Comparison of ENCODE assay signal across 17 cellular contexts in the genomic region with DNA sequence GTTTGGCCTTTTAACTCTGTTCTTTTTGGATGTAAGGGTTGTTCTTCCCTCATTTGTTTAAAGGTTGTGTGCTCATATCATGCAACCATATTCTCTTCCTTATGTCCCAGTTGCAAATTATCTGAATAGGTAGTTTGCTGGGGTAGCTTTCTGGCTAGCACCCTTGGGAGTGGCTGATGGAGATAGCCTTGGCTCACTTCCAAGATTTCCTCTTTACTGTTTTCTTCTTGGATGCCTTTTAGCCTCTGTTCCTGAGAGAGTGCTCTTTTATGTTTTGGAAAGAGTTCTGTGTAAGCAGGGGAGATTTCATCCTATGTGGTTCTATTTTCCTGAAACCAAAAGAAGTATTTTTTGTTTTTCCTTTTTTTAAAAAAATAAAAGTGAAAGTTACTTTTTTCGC. TPM values are rescaled to one million over a fixed set of nuclear protein-coding genes. Genes with fewer than 3 reads are reported as not detected.
A peak's percentile ranks its signal among the peaks of the same experiment; 100 is the strongest.
DNase-seq lines count a peak whose midpoint lies in the region; ATAC-seq, FAIRE-seq and TF ChIP-seq lines count a peak whose summit lies in the region.
"Had no signal": no experiment of that assay in that cellular context is flagged by ENCODE, and none has a peak within 500 bp of the region (broad histone marks: within the 10 kb centered on the region; RNA-seq: fewer than 3 reads in every experiment).

No MANE protein-coding gene starts in this region.

- TF ChIP-seq RAD21 in Ishikawa (IDR thresholded peaks at IDR 0.05; ENCODE audit: low read depth): no peak

- intact Hi-C loops in aorta (cut with DNase I): no loop called here

- no peak for TF ChIP-seq CTCF in VCaP (conservative IDR thresholded peaks at IDR 0.05)

- DNase-seq in D341Med (ENCODE audit: low spot score) (peak; percentile 65), glomerular visceral epithelial cell (ENCODE audit: extremely low spot score) (peak; percentile 4), aorta (no peak), hippocampal formation (lab: John Stamatoyannopoulos, UW) (no peak), GM19239 (ENCODE audit: insufficient read length, low spot score) (no peak)
- DNase-seq: activated CD8-positive, alpha-beta T cell treated with anti-CD3 and anti-CD28 coated beads for 36 hours; activated naive CD4-positive, alpha-beta T cell; left lung; NCI-H146; T1000; upper lobe of left lung had no signal

- FAIRE-seq in GM19239 (lab: Jason Lieb, UNC): no peak
- FAIRE-seq: H1, HTR-8/SVneo had no signal

- H3K27me3 ChIP-seq in aorta (ENCODE audit: control insufficient read depth in 1 of 2, insufficient read depth in 2 of 2, low read length in 1 of 2): no peaks in the 10 kb centered on the region
- H3K27me3 ChIP-seq: left lung, upper lobe of left lung had no signal

- ATAC-seq in GM21526 (IDR thresholded peaks at IDR 0.05; ENCODE audit: low FRiP score, unreplicated experiment) (no peak), aorta (ENCODE audit: low FRiP score) (no peak)
- ATAC-seq: activated CD8-positive, alpha-beta T cell treated with anti-CD3 and anti-CD28 coated beads for 36 hours; left lung; Panc1 had no signal

- H3K9me3 ChIP-seq in aorta (ENCODE audit: control insufficient read depth, low read length): no peaks in the 10 kb centered on the region
- H3K9me3 ChIP-seq: left lung, upper lobe of left lung had no signal

- WGBS in aorta, 2 donors: 6 to 8% methylated on average over 1 of the region's 1 CpG

- peak overlapping the region; percentile 54 for H3K27ac ChIP-seq in VCaP
- H3K27ac ChIP-seq in aorta (ENCODE audit: low read depth in 1 of 2, low read length in 2 of 2): no peak overlapping the region
- H3K27ac ChIP-seq: left lung, upper lobe of left lung had no signal

- TF ChIP-seq EP300 in Ishikawa (IDR thresholded peaks at IDR 0.05; ENCODE audit: borderline replicate concordance): no peak

- peaks cover 0 to 2% of the 10 kb centered on the region in 2 donors for H3K4me1 ChIP-seq in aorta (ENCODE audit: control insufficient read depth in 1 of 2, insufficient read depth in 2 of 2, low read length in 2 of 2)

- peaks cover 0 to 5% of the 10 kb centered on the region in 2 donors for H3K36me3 ChIP-seq in aorta (ENCODE audit: control insufficient read depth in 1 of 2, insufficient read depth in 2 of 2, low read length in 1 of 2)

- H3K4me3 ChIP-seq in aorta (ENCODE audit: low read length in 2 of 2): no peak overlapping the region
- H3K4me3 ChIP-seq: left lung, upper lobe of left lung had no signal

TF ChIP-seq in Ishikawa, 13 proteins besides CTCF, POLR2A, EP300 and RAD21:
- TF ChIP-seq TCF12 (IDR thresholded peaks at IDR 0.05; ENCODE audit: low read depth) (no peak), NFIC (IDR thresholded peaks at IDR 0.05) (peak; percentile 40; the same call in 1 of the 2 replicates)

RNA-seq across cellular contexts. Expression of gene USP14, which starts 25.4 kb away (rescaled TPM):
- total RNA-seq in aorta: 10 to 100 TPM; 45.8 to 49.4 TPM
- 10 to 100 TPM; 20.3 to 22.7 TPM for polyA plus RNA-seq in aorta

Comparison
In these comparisons a context has a peak if more than half of its experiments do, and no peak if none do; other contexts are left out.
1. DNase-seq: peak in D341Med (single experiment) and glomerular visceral epithelial cell (single experiment); none in aorta (0 of 2), hippocampal formation (0 of 2) and GM19239 (single experiment).